Comparison of ENCODE assay signal across 25 cellular contexts in genomic region chr10:85225311-85225710, GRCh38.
"Had no signal": no experiment of that assay in that cellular context is flagged by ENCODE, and none has a peak within 500 bp of the region (broad histone marks: within the 10 kb centered on the region; RNA-seq: fewer than 3 reads in every experiment).

No MANE protein-coding gene starts in this region.

- H3K4me3 ChIP-seq: left ventricle myocardium inferior, lung, ovary, skin epidermis, stomach, suprapubic skin, thoracic aorta, tibial nerve, uterus had no signal

- H3K4me1 Mint-ChIP-seq: mesothelial cell of epicardium, naive B cell, natural killer cell had no signal

- DNase-seq: islet precursor cell; left ventricle myocardium inferior; mesendoderm; naive B cell; natural killer cell; nephron progenitor cell; ovary; right cardiac atrium; stimulated activated CD4-positive, alpha-beta T cell treated with anti-CD3 and anti-CD28 coated beads, Interleukin-12 subunit alpha, Interleukin-12 subunit beta, amount 100 ng/mL, for 4 hours; stimulated activated CD4-positive, alpha-beta T cell treated with anti-CD3 and anti-CD28 coated beads, Interleukin-15, amount 100 ng/mL, for 24 hours; stimulated activated CD4-positive, alpha-beta T cell treated with anti-CD3 and anti-CD28 coated beads, Interleukin-2, amount 100 ng/mL, for 24 hours; stimulated activated CD4-positive, alpha-beta T cell treated with anti-CD3 and anti-CD28 coated beads, Interleukin-4, amount 100 ng/mL, for 1 hour; stimulated activated naive B cell treated with anti-CD40 and anti-IgM and Interleukin-4, amounts not matched to agents 10 μg/mL and 1 μg/mL and 100 μg/mL, for 72 hours; stimulated activated naive CD8-positive, alpha-beta T cell treated with anti-CD3 and anti-CD28 coated beads, Interleukin-15, Interleukin-2, amounts not matched to agents 100 U/mL and 50 U/mL, for 24 hours; stomach; uterus had no signal

- H3K27me3 ChIP-seq: ovary, stomach, suprapubic skin, tibial nerve, uterus had no signal

- H3K9me3 ChIP-seq: left ventricle myocardium inferior, ovary, stomach, suprapubic skin, thoracic aorta, tibial nerve, uterus had no signal

- H3K4me3 Mint-ChIP-seq: mesothelial cell of epicardium; naive B cell; natural killer cell; nephron progenitor cell; stimulated activated naive B cell treated with anti-CD40 and anti-IgM and Interleukin-4, amounts not matched to agents 10 μg/mL and 1 μg/mL and 100 μg/mL, for 72 hours; type B pancreatic cell had no signal

- H3K36me3 ChIP-seq: left ventricle myocardium inferior, ovary, stomach, suprapubic skin, thoracic aorta, tibial nerve, uterus had no signal

- H3K9me3 Mint-ChIP-seq: type B pancreatic cell had no signal

- H3K27ac Mint-ChIP-seq: mesothelial cell of epicardium; naive B cell; natural killer cell; nephron progenitor cell; progenitor cell of endocrine pancreas; stimulated activated naive B cell treated with anti-CD40 and anti-IgM and Interleukin-4, amounts not matched to agents 10 μg/mL and 1 μg/mL and 100 μg/mL, for 72 hours; type B pancreatic cell had no signal

- H3K27me3 Mint-ChIP-seq: naive B cell; stimulated activated naive B cell treated with anti-CD40 and anti-IgM and Interleukin-4, amounts not matched to agents 10 μg/mL and 1 μg/mL and 100 μg/mL, for 72 hours had no signal

- H3K4me1 ChIP-seq: left ventricle myocardium inferior, stomach, suprapubic skin, tibial nerve, uterus had no signal

- H3K36me3 Mint-ChIP-seq: mesothelial cell of epicardium; naive B cell; natural killer cell; stimulated activated naive B cell treated with anti-CD40 and anti-IgM and Interleukin-4, amounts not matched to agents 10 μg/mL and 1 μg/mL and 100 μg/mL, for 72 hours; type B pancreatic cell had no signal

- H3K27ac ChIP-seq: left ventricle myocardium inferior, ovary, skin epidermis, stomach, suprapubic skin, thoracic aorta, tibial nerve, uterus had no signal

- ATAC-seq: natural killer cell; right cardiac atrium; sciatic nerve; stimulated activated naive B cell treated with anti-CD40 and anti-IgM and Interleukin-4, amounts not matched to agents 10 μg/mL and 1 μg/mL and 100 μg/mL, for 72 hours; stimulated activated naive CD8-positive, alpha-beta T cell treated with anti-CD3 and anti-CD28 coated beads, Interleukin-15, Interleukin-2, amounts not matched to agents 100 U/mL and 50 U/mL, for 24 hours had no signal
